In the genomic region with DNA sequence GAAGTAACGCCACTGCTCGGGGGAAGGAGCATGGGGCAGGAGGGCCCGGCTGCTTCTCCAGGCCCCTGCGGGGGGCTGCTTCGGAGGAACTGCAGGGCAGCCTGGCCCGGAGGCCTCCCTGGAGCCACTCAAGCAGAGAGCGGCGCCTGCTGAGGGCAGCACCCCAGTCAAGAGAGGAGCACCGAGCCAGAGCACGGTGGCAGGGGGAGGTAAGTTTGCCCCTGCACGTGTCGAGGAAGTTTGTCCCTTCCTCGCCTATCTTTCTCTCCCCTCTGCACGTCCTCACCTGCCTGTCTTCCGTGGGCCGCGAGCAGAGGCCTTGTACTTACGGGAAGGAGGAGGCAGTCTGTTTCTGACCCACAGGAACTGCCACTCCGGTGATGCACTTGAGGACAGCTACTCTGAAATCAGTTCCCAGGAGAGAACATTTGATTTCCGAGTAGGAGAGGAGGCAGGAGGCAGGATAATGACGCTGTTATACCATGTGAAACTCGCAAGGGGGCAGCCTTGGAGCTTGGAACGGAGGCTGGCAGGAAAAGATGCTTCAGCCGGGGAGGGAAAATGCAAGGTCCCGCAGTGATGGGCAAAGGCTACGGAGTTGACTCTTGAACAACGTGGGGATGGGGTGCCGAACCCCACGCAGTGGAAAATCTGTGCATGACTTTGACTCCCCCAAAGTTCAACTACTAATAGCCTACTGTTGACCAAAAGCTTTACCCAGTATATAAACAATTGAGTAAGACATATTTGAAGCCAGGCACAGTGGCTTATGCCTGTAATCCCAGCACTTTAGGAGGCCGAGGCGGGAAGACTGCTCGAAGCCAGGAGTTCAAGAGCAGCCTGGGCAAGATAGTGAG, we compare ENCODE assay signal across 8 cellular contexts. TPM values are rescaled to one million over a fixed set of nuclear protein-coding genes. Genes with fewer than 3 reads are reported as not detected.
A peak's percentile ranks its signal among the peaks of the same experiment; 100 is the strongest.
DNase-seq lines count a peak whose midpoint lies in the region; ATAC-seq, FAIRE-seq and TF ChIP-seq lines count a peak whose summit lies in the region.

No MANE protein-coding gene starts in this region.

- peak; percentile 43 for ATAC-seq in GM21619 (IDR thresholded peaks at IDR 0.05; ENCODE audit: unreplicated experiment)
- no peak for ATAC-seq in HG03520 (IDR thresholded peaks at IDR 0.05; ENCODE audit: unreplicated experiment)

- TF ChIP-seq CTCF in AG09309 (IDR thresholded peaks at IDR 0.05; ENCODE audit: control insufficient read depth, insufficient read depth, low read depth, low read length, missing control alignments) (peak; percentile 82), kidney (IDR thresholded peaks at IDR 0.05; ENCODE audit: borderline replicate concordance, extremely low read depth, insufficient read depth) (peak; percentile 90)

- FAIRE-seq in kidney (lab: Jason Lieb, UNC): no peak

- intact Hi-C loops in kidney (cut with DNase I): loop anchor here (10.0 kb wide), 1 partner anchor 112 kb away; no protein-coding TSS in a partner anchor

- DNase-seq in AG09309 (ENCODE audit: low read depth): peak; percentile 23
- peak; percentile 97 for DNase-seq in NCI-H2227 (lab: John Stamatoyannopoulos, UW; ENCODE audit: unreplicated experiment)
- peak; percentile 9 to 28 (median 16) for DNase-seq in activated CD4-positive, CD25-positive, alpha-beta regulatory T cell (lab: John Stamatoyannopoulos, UW)
- DNase-seq in central memory CD4-positive, alpha-beta T cell: peak; percentile 67
- DNase-seq in kidney: peak; percentile 79
- peak; percentile 47 to 68 for DNase-seq in stimulated activated CD4-positive, alpha-beta T cell treated with anti-CD3 and anti-CD28 coated beads, Interleukin-1b, Interleukin-23, amount 100 ng/mL, for 4 hours (ENCODE audit: low read depth in 2 of 2)

- H3K4me3 ChIP-seq in AG09309 (ENCODE audit: control insufficient read depth, low read depth, low read length) (no peak overlapping the region), kidney (ENCODE audit: low read length in 2 of 2) (no peak overlapping the region)

- H3K9me3 ChIP-seq in kidney (ENCODE audit: control insufficient read depth in 1 of 2, low read length in 2 of 2): no peaks in the 10 kb centered on the region

- no peak overlapping the region for H3K27ac ChIP-seq in kidney (ENCODE audit: low read depth in 2 of 2, low read length in 2 of 2)

- H3K9ac ChIP-seq in kidney (ENCODE audit: low read length in 2 of 2): no peak overlapping the region

- no peaks in the 10 kb centered on the region for H3K36me3 ChIP-seq in kidney (ENCODE audit: control insufficient read depth in 1 of 2, insufficient read depth in 2 of 2, low read length in 2 of 2)

- H3K4me1 ChIP-seq in kidney (ENCODE audit: control insufficient read depth in 1 of 2, insufficient read depth in 1 of 2, low read depth in 1 of 2, low read length in 2 of 2): peaks cover 0 to 2% of the 10 kb centered on the region in 2 donors

RNA-seq across cellular contexts. Expression of gene FFAR1, which starts 5.0 kb away (rescaled TPM):
- not detected for total RNA-seq in kidney
- not detected for polyA plus RNA-seq in kidney (ENCODE audit: insufficient read depth, low read depth, low replicate concordance)

RNA-seq across cellular contexts. Expression of gene FFAR3, which starts 5.6 kb away (rescaled TPM):
- total RNA-seq in kidney: not detected
- polyA plus RNA-seq in kidney (ENCODE audit: insufficient read depth, low read depth, low replicate concordance): not detected

RNA-seq across cellular contexts. Expression of gene GPR42, which starts 18.2 kb away (rescaled TPM):
- not detected for total RNA-seq in kidney
- polyA plus RNA-seq in kidney (ENCODE audit: insufficient read depth, low read depth, low replicate concordance): not detected

RNA-seq across cellular contexts. Expression of gene CD22, which starts 23.7 kb away (rescaled TPM):
- 15.4 TPM for total RNA-seq in kidney
- polyA plus RNA-seq in kidney (ENCODE audit: insufficient read depth, low read depth, low replicate concordance): 0.82 TPM

Comparison
In these comparisons a context has a peak if more than half of its experiments do, and no peak if none do; other contexts are left out.
1. DNase-seq: peak in every context shown above with its lines; median percentile 97 in NCI-H2227; 79 in kidney; 67 in central memory CD4-positive, alpha-beta T cell; 58 in stimulated activated CD4-positive, alpha-beta T cell treated with anti-CD3 and anti-CD28 coated beads, Interleukin-1b, Interleukin-23, amount 100 ng/mL, for 4 hours; 23 in AG09309; 16 in activated CD4-positive, CD25-positive, alpha-beta regulatory T cell.